ENCODE assay signal across 8 cellular contexts in the genomic region with DNA sequence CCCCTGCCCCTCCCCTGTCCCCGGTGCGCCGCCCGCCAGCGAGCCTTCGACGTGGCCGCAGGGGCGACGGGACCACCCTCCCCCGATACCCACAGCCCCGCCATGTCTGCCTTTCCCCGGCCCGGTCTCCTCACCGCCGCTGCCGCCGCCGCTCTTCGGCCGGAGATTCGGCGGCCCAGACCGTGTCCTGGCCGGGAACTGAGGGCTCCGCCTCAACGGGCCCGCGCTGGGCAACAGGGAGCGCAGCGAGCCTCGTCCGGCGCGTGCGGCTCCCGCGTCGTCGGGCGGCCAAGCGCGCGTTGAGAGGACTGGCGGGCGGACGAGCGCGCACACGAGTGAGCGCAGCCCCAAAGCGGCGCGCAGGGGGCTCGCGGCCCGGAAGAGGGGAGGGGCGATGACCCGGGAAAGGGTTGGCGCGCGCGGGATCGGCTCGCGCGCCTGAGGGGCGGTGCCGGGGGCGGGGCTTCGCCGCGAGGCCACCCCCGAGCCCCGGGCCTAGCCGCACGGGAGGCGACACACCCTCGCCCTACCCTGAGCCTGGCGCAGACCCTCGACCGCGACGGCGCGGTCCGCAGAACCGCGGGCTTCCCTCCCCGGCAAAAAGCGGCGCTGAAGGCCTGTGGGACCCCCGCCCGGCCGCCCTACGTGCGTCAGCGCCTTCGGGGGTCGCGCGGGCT. TPM values are rescaled to one million over a fixed set of nuclear protein-coding genes. Genes with fewer than 3 reads are reported as not detected.
DNase-seq lines count a peak whose midpoint lies in the region; ATAC-seq and TF ChIP-seq lines count a peak whose summit lies in the region.

A gene with protein sequence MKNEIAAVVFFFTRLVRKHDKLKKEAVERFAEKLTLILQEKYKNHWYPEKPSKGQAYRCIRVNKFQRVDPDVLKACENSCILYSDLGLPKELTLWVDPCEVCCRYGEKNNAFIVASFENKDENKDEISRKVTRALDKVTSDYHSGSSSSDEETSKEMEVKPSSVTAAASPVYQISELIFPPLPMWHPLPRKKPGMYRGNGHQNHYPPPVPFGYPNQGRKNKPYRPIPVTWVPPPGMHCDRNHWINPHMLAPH (minus strand): TSS at position 337 of the 677 bp plus-strand sequence. CDS start 3,757 bp downstream, outside the sequence.

- peaks cover 16% of the 10 kb centered on the region for H3K4me1 Mint-ChIP-seq in activated T-helper 17 cell treated with anti-CD3 and anti-CD28 coated beads, Interleukin-2, amount 50 U/mL, for 72 hours
- peaks cover 32% of the 10 kb centered on the region for H3K4me1 Mint-ChIP-seq in nephron

- peaks cover 24% of the 10 kb centered on the region for H3K36me3 ChIP-seq in HUES6 (ENCODE audit: control insufficient read depth, insufficient read depth, low read length)

- TF ChIP-seq CTCF in fibroblast of pulmonary artery (IDR thresholded peaks at IDR 0.05; ENCODE audit: low read length, missing control alignments) (no peak), nephron (IDR thresholded peaks at IDR 0.05; ENCODE audit: unreplicated experiment in 3 of 3) (no peak)

- peak within 1 kb of the TSS; percentile 78 for H3K4me3 ChIP-seq in HUES6 (ENCODE audit: low read depth, low read length)
- peak within 1 kb of the TSS; percentile 94 for H3K4me3 ChIP-seq in fibroblast of pulmonary artery (replicated peaks; ENCODE audit: low read depth, low read length)

- H3K9ac ChIP-seq in HUES6 (ENCODE audit: low read length) = peak within 1 kb of the TSS; percentile 92

- H3K36me3 Mint-ChIP-seq in activated T-helper 17 cell treated with anti-CD3 and anti-CD28 coated beads, Interleukin-2, amount 50 U/mL, for 72 hours (ENCODE audit: low read depth) = peaks cover 42% of the 10 kb centered on the region
- peaks cover 14% of the 10 kb centered on the region for H3K36me3 Mint-ChIP-seq in nephron (ENCODE audit: low read depth)

- peak within 1 kb of the TSS; percentile 95 for H3K27ac Mint-ChIP-seq in activated T-helper 17 cell treated with anti-CD3 and anti-CD28 coated beads, Interleukin-2, amount 50 U/mL, for 72 hours
- H3K27ac Mint-ChIP-seq in nephron = peak within 1 kb of the TSS; percentile 90 to 98 (median 94)

- no peaks in the 10 kb centered on the region for H3K9me3 Mint-ChIP-seq in activated T-helper 17 cell treated with anti-CD3 and anti-CD28 coated beads, Interleukin-2, amount 50 U/mL, for 72 hours
- no peaks in the 10 kb centered on the region for H3K9me3 Mint-ChIP-seq in nephron

- H3K4me3 Mint-ChIP-seq in activated T-helper 17 cell treated with anti-CD3 and anti-CD28 coated beads, Interleukin-2, amount 50 U/mL, for 72 hours = peak within 1 kb of the TSS; percentile 91
- H3K4me3 Mint-ChIP-seq in nephron = peak within 1 kb of the TSS; percentile 88 to 98 (median 95)

- DNase-seq in DMS153 (lab: John Stamatoyannopoulos, UW) (peak; percentile 57), RPMI8226 (peak; percentile 91), fibroblast of pulmonary artery (ENCODE audit: low read depth) (peak; percentile 81)
- DNase-seq in stimulated activated naive CD8-positive, alpha-beta T cell treated with anti-CD3 and anti-CD28 coated beads, Interleukin-15, Interleukin-2, amounts not matched to agents 100 U/mL and 50 U/mL, for 24 hours = peak; percentile 88

- H3K27me3 ChIP-seq in HUES6 (ENCODE audit: control insufficient read depth, insufficient read depth, low read length) = peaks cover 4% of the 10 kb centered on the region; the same call in 1 of the 2 replicates

- H3K4me1 ChIP-seq in HUES6 (ENCODE audit: control insufficient read depth, insufficient read depth, low read length) = peaks cover 7% of the 10 kb centered on the region

- H3K27ac ChIP-seq in HUES6 (ENCODE audit: low read depth, low read length) = peak within 1 kb of the TSS; percentile 93; the same call in 1 of the 2 replicates

- H3K9me3 ChIP-seq in HUES6 (ENCODE audit: control insufficient read depth, insufficient read depth, low read depth, low read length) = no peaks in the 10 kb centered on the region

- H3K27me3 Mint-ChIP-seq in activated T-helper 17 cell treated with anti-CD3 and anti-CD28 coated beads, Interleukin-2, amount 50 U/mL, for 72 hours = no peaks in the 10 kb centered on the region
- H3K27me3 Mint-ChIP-seq in nephron (ENCODE audit: low read depth) = peaks cover 4% of the 10 kb centered on the region

- peak; percentile 73 for ATAC-seq in GM21423 (IDR thresholded peaks at IDR 0.05; ENCODE audit: unreplicated experiment)
- ATAC-seq in activated T-helper 17 cell treated with anti-CD3 and anti-CD28 coated beads, Interleukin-2, amount 50 U/mL, for 72 hours (replicated peaks) = peak; percentile 79
- ATAC-seq in stimulated activated naive CD8-positive, alpha-beta T cell treated with anti-CD3 and anti-CD28 coated beads, Interleukin-15, Interleukin-2, amounts not matched to agents 100 U/mL and 50 U/mL, for 24 hours = peak; percentile 86

RNA-seq across cellular contexts. Expression of the gene that starts here (rescaled TPM):
- 10 to 100 TPM; 39.8 to 64.6 TPM for total RNA-seq in activated T-helper 17 cell treated with anti-CD3 and anti-CD28 coated beads, Interleukin-2, amount 50 U/mL, for 72 hours

Comparison
In these comparisons a context has a peak if more than half of its experiments do, and no peak if none do; other contexts are left out.
1. Peak in every context shown above with its lines: DNase-seq, ATAC-seq, H3K4me3 ChIP-seq and H3K27ac ChIP-seq.